ENCODE assay signal across 17 cellular contexts in genomic region chr19:54454781-54455675, GRCh38. TPM values are rescaled to one million over a fixed set of nuclear protein-coding genes. Genes with fewer than 3 reads are reported as not detected.
DNase-seq lines count a peak whose midpoint lies in the region; ATAC-seq and TF ChIP-seq lines count a peak whose summit lies in the region.
"Had no signal": no experiment of that assay in that cellular context is flagged by ENCODE, and none has a peak within 500 bp of the region (broad histone marks: within the 10 kb centered on the region; RNA-seq: fewer than 3 reads in every experiment).

No MANE protein-coding gene starts in this region.

- peaks cover 89% of the 10 kb centered on the region for H3K36me3 ChIP-seq in RWPE2 (ENCODE audit: low read depth)
- H3K36me3 ChIP-seq in osteoblast (ENCODE audit: insufficient read depth, low read length), result peaks cover 83% of the 10 kb centered on the region
- H3K36me3 ChIP-seq in GM23248 (ENCODE audit: low read depth), result peaks cover 52% of the 10 kb centered on the region
- peaks cover 31% of the 10 kb centered on the region for H3K36me3 ChIP-seq in MM.1S (replicated peaks; ENCODE audit: insufficient read depth, low read length)

- no peaks in the 10 kb centered on the region for H3K9me2 ChIP-seq in GM23248 (ENCODE audit: insufficient read depth)
- no peaks in the 10 kb centered on the region for H3K9me2 ChIP-seq in MM.1S (replicated peaks; ENCODE audit: insufficient read depth, low read length)

- H3K9me3 ChIP-seq in RWPE2 (ENCODE audit: severe bottlenecking) (no peaks in the 10 kb centered on the region), osteoblast (ENCODE audit: low read depth, low read length) (no peaks in the 10 kb centered on the region), GM23248 (ENCODE audit: low read depth) (no peaks in the 10 kb centered on the region), MM.1S (replicated peaks; ENCODE audit: insufficient read depth, low read length) (no peaks in the 10 kb centered on the region)

- H3K4me2 ChIP-seq in osteoblast (ENCODE audit: insufficient read depth, low read length) (no peak overlapping the region), GM23248 (ENCODE audit: unreplicated experiment) (no peak overlapping the region), MM.1S (ENCODE audit: low read depth, low read length) (no peak overlapping the region)
- H3K4me2 ChIP-seq: KMS-11 had no signal

- H3K4me1 Mint-ChIP-seq in chondrocyte (ENCODE audit: low read depth), result peaks cover 37% of the 10 kb centered on the region

- ATAC-seq in RWPE2 (ENCODE audit: low read depth), result no peak
- ATAC-seq: PC-3, SK-N-SH treated with all-trans-retinoic acid at 6 μM for 48 hours had no signal

- peaks cover 89% of the 10 kb centered on the region for H4K20me1 ChIP-seq in osteoblast (ENCODE audit: insufficient read depth, low read length)
- 0 out of 2 replicates have a peak, but pooled peaks cover 4% of the 10 kb centered on the region for H4K20me1 ChIP-seq in GM23248 (ENCODE audit: insufficient read depth)
- H4K20me1 ChIP-seq in MM.1S (ENCODE audit: insufficient read depth, low read length), result peaks cover 25% of the 10 kb centered on the region

- in situ Hi-C loops in GM23248 (cut with MboI), result loop anchor here (25.0 kb wide), 1 partner anchor 1207 kb away; the partner anchor contains the start of gene U2AF2

- TF ChIP-seq CTCF in RWPE2 (IDR thresholded peaks at IDR 0.05; ENCODE audit: poor library complexity, severe bottlenecking), result no peak
- no peak for TF ChIP-seq CTCF in chondrocyte (IDR thresholded peaks at IDR 0.05)
- no peak for TF ChIP-seq CTCF in osteoblast (IDR thresholded peaks at IDR 0.05; ENCODE audit: extremely low read depth, low read depth, low read length)
- TF ChIP-seq CTCF in MM.1S (IDR thresholded peaks at IDR 0.05; ENCODE audit: low read length), result no peak

- no peak overlapping the region for H3K27ac Mint-ChIP-seq in chondrocyte (ENCODE audit: unreplicated experiment)
- H3K27ac Mint-ChIP-seq: HFFc6 had no signal

- 92 to 93% methylated on average over 25 to 33 of the region's 33 CpGs for WGBS in GM23248 (ENCODE audit: low coverage in 1 of 2, low lambda C conversion rate in 2 of 2, missing lambda C conversion rate in 2 of 2), 2 experiments

- H3K9me3 Mint-ChIP-seq in chondrocyte (ENCODE audit: low read depth), result no peaks in the 10 kb centered on the region
- H3K9me3 Mint-ChIP-seq: HFFc6 had no signal

- peaks cover 6% of the 10 kb centered on the region for H3K4me1 ChIP-seq in RWPE2 (ENCODE audit: insufficient read depth, poor library complexity, severe bottlenecking)
- H3K4me1 ChIP-seq in osteoblast (ENCODE audit: insufficient read depth, low read length), result peaks cover 18% of the 10 kb centered on the region
- peaks cover 12% of the 10 kb centered on the region for H3K4me1 ChIP-seq in GM23248 (ENCODE audit: insufficient read depth)
- peaks cover 5% of the 10 kb centered on the region; the same call in 1 of the 2 replicates for H3K4me1 ChIP-seq in MM.1S (ENCODE audit: low read length)

- H3K4me3 ChIP-seq in RWPE2 (ENCODE audit: severe bottlenecking) (no peak overlapping the region), osteoblast (ENCODE audit: insufficient read depth, low read length) (no peak overlapping the region), GM23248 (no peak overlapping the region), MM.1S (ENCODE audit: low read length) (no peak overlapping the region)

- peaks cover 40% of the 10 kb centered on the region for H3K36me3 Mint-ChIP-seq in chondrocyte (ENCODE audit: low read depth)

- H3K27me3 Mint-ChIP-seq in chondrocyte (ENCODE audit: low read depth), result no peaks in the 10 kb centered on the region

- H3K79me2 ChIP-seq in osteoblast (ENCODE audit: insufficient read depth, low read length) (peaks cover 96% of the 10 kb centered on the region), GM23248 (ENCODE audit: insufficient read depth) (peaks cover 100% of the 10 kb centered on the region), MM.1S (ENCODE audit: low read length) (peaks cover 88% of the 10 kb centered on the region)

- no peak overlapping the region for H2AFZ ChIP-seq in osteoblast (ENCODE audit: low read length)
- H2AFZ ChIP-seq in GM23248, result no peak overlapping the region
- H2AFZ ChIP-seq in MM.1S (ENCODE audit: low read length), result no peak overlapping the region

- H3K27me3 ChIP-seq in RWPE2 (ENCODE audit: insufficient read depth, poor library complexity, severe bottlenecking), result no peaks in the 10 kb centered on the region
- no peaks in the 10 kb centered on the region for H3K27me3 ChIP-seq in osteoblast (ENCODE audit: insufficient read depth, low read length)
- no peaks in the 10 kb centered on the region for H3K27me3 ChIP-seq in GM23248 (replicated peaks; ENCODE audit: insufficient read depth)
- H3K27me3 ChIP-seq in MM.1S (replicated peaks; ENCODE audit: insufficient read depth, low read length), result no peaks in the 10 kb centered on the region

- H3F3A ChIP-seq in GM23248 (ENCODE audit: insufficient read depth) (peaks cover 15% of the 10 kb centered on the region; the same call in 1 of the 2 replicates), MM.1S (ENCODE audit: insufficient read depth, low read length) (peaks cover 7% of the 10 kb centered on the region; the same call in 1 of the 2 replicates)

- DNase-seq in RWPE2 (ENCODE audit: low spot score), result peak; percentile 65
- DNase-seq in chondrocyte (ENCODE audit: low spot score), result peak; percentile 90
- peak; percentile 70 for DNase-seq in osteoblast (ENCODE audit: insufficient read length, low spot score, missing footprints)
- no peak for DNase-seq in GM23248
- DNase-seq in MM.1S, result no peak
- DNase-seq: C1 segment of cervical spinal cord, DMS79, HFFc6, NCI-H1417 treated with DMSO at 0.1 percent for 48 hours, NCI-H187 treated with DMSO at 0.1 percent for 48 hours, NCI-H226, NCI-H524, PC-3, RPMI8226, SIG-M5 had no signal

- H3K27ac ChIP-seq in RWPE2 (ENCODE audit: poor library complexity, severe bottlenecking), result no peak overlapping the region
- no peak overlapping the region for H3K27ac ChIP-seq in osteoblast (ENCODE audit: low read depth, low read length)
- H3K27ac ChIP-seq in GM23248, result no peak overlapping the region
- no peak overlapping the region for H3K27ac ChIP-seq in MM.1S (ENCODE audit: low read length)
- H3K27ac ChIP-seq: KMS-11 had no signal

- H3K9ac ChIP-seq in GM23248 (no peak overlapping the region), MM.1S (ENCODE audit: low read length) (no peak overlapping the region)
- H3K9ac ChIP-seq: KMS-11 had no signal

- no peak overlapping the region for H3K4me3 Mint-ChIP-seq in chondrocyte (ENCODE audit: unreplicated experiment)
- H3K4me3 Mint-ChIP-seq: HFFc6 had no signal

RNA-seq across cellular contexts. Expression of gene LENG8, which starts 6.0 kb away (rescaled TPM):
- total RNA-seq in chondrocyte, result 110 to 166 TPM (median 116 TPM) in 3 replicates
- 40.7 and 42.3 TPM in 2 replicates for total RNA-seq in osteoblast
- total RNA-seq in GM23248 (2014; rRNA removed; shearing (Covaris generic)), result 29.2 and 33.9 TPM in 2 replicates
- 34.7 and 45.5 TPM in 2 replicates for polyA plus RNA-seq in GM23248 (2016; fragmentation: Nextera tagmentation; extraction: Ambion mirVana)

RNA-seq across cellular contexts. Expression of gene LENG9, which starts 8.6 kb away (rescaled TPM):
- total RNA-seq in chondrocyte (10.2 to 14.8 TPM (median 13.2 TPM) in 3 replicates), osteoblast (14.4 and 21.4 TPM in 2 replicates)
- 6.6 and 13.5 TPM in 2 replicates for total RNA-seq in GM23248 (2014; rRNA removed; shearing (Covaris generic))
- 0.30 and 0.41 TPM in 2 replicates for polyA plus RNA-seq in GM23248 (2016; fragmentation: Nextera tagmentation; extraction: Ambion mirVana)

RNA-seq across cellular contexts. Expression of gene CDC42EP5, which starts 18.1 kb away (rescaled TPM):
- total RNA-seq in chondrocyte (62.9 to 66.4 TPM (median 66.4 TPM) in 3 replicates), osteoblast (18.8 and 20.3 TPM in 2 replicates)
- 39.6 and 51.7 TPM in 2 replicates for total RNA-seq in GM23248 (2014; rRNA removed; shearing (Covaris generic))
- 4.4 and 5.2 TPM in 2 replicates for polyA plus RNA-seq in GM23248 (2016; fragmentation: Nextera tagmentation; extraction: Ambion mirVana)

RNA-seq across cellular contexts. Expression of gene TTYH1, which starts 39.8 kb away (rescaled TPM):
- 0.49 TPM in 1 of 3 replicates, not detected in the others for total RNA-seq in chondrocyte
- not detected in 2 replicates for total RNA-seq in osteoblast
- not detected in 2 replicates for total RNA-seq in GM23248 (2014; rRNA removed; shearing (Covaris generic))
- 0.05 TPM in 2 replicates for polyA plus RNA-seq in GM23248 (2016; fragmentation: Nextera tagmentation; extraction: Ambion mirVana)

RNA-seq across cellular contexts. Expression of gene LAIR2, which starts 47.6 kb away (rescaled TPM):
- not detected in 3 replicates for total RNA-seq in chondrocyte
- not detected in 2 replicates for total RNA-seq in osteoblast
- not detected in 2 replicates for total RNA-seq in GM23248 (2014; rRNA removed; shearing (Covaris generic))
- not detected in 2 replicates for polyA plus RNA-seq in GM23248 (2016; fragmentation: Nextera tagmentation; extraction: Ambion mirVana)
- total RNA-seq: HFFc6, PC-3 had no signal

Comparison
In these comparisons a context has a peak if more than half of its experiments do, and no peak if none do; other contexts are left out.
1. DNase-seq: peak in RWPE2 (single experiment), chondrocyte (single experiment) and osteoblast (single experiment); none in GM23248 (single experiment) and MM.1S (single experiment).